ENCODE assay signal across 7 cellular contexts in the genomic region with DNA sequence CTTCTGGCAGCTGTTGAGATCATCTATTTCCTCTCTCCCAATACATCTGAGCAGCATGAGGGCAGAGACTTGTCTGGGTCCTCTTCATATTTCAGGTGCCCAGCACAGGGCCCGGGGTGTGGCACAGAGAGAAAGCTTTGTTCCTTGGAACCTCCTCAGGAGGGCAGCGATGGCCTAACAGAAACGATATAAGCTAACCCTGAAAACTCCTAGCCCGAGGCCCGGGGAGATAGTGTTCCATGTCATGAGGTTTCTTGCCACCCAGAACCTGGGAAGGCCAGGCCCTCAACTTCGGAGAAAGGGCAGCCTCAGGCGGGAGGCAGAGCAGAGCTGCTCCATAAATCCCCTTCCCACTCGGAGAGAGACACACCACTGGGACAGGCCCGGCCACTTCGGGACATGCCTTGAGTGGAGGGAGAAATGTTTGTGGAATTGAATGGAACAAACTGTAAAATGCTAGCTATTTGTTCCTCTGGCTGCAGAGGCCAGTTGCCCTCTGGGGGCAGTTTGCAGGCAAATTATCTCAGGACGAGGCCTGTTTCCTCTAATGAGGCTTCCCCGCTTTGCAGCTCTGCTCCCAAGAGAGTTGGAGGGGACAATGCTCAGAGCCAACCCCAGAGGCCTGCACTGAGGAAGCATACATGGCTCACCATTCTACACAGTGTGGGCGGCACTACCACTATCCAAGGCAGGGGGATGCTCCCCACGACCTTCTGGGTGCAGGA. TPM values are rescaled to one million over a fixed set of nuclear protein-coding genes. Genes with fewer than 3 reads are reported as not detected.
DNase-seq lines count a peak whose midpoint lies in the region; ATAC-seq and TF ChIP-seq lines count a peak whose summit lies in the region.

No MANE protein-coding gene starts in this region.

- H3K4me1 Mint-ChIP-seq in GM23338 (peaks cover 89% of the 10 kb centered on the region), endothelial cell (ENCODE audit: unreplicated experiment) (peaks cover 92% of the 10 kb centered on the region)

- H3K4me3 Mint-ChIP-seq in GM23338 (no peak overlapping the region), endothelial cell (ENCODE audit: unreplicated experiment) (peak overlapping the region; percentile 78)

- H3K36me3 ChIP-seq in GM23338 (ENCODE audit: insufficient read depth) = no peaks in the 10 kb centered on the region
- no peaks in the 10 kb centered on the region for H3K36me3 ChIP-seq in psoas muscle (ENCODE audit: insufficient read depth in 1 of 2, low read depth in 1 of 2)

- DNase-seq in GM23338 (ENCODE audit: low spot score) = no peak
- DNase-seq in OCI-M1 (lab: John Stamatoyannopoulos, UW) = peak; percentile 86
- no peak for DNase-seq in endothelial cell (ENCODE audit: low spot score)
- no peak for DNase-seq in psoas muscle
- no peak for DNase-seq in NCI-H2081 (lab: John Stamatoyannopoulos, UW)
- DNase-seq in NCI-H446 treated with DMSO at 0.1 percent for 48 hours (lab: John Stamatoyannopoulos, UW) = no peak

- intact Hi-C loops in psoas muscle (cut with DNase I) = no loop called here

- 45 to 55% (median 51%) methylated on average over 14 of the region's 14 CpGs for WGBS in psoas muscle, 3 donors

- peak overlapping the region; percentile 94 for H3K27ac Mint-ChIP-seq in GM23338
- peak overlapping the region; percentile 91 for H3K27ac Mint-ChIP-seq in endothelial cell (ENCODE audit: unreplicated experiment)

- ATAC-seq in GM23338 (peak; percentile 11), psoas muscle (peak in 2 of 4 donors; percentile 8 to 32), GM18870 (IDR thresholded peaks at IDR 0.05; ENCODE audit: unreplicated experiment) (no peak)

- H3K27me3 Mint-ChIP-seq in GM23338 (ENCODE audit: insufficient read depth, low read depth, poor library complexity) (peaks cover 15% of the 10 kb centered on the region), endothelial cell (ENCODE audit: unreplicated experiment) (peaks cover 13% of the 10 kb centered on the region)

- TF ChIP-seq CTCF in GM23338 (conservative IDR thresholded peaks at IDR 0.05; ENCODE audit: low read depth in 2 of 2) (peak in 1 of 2 experiments; percentile 36; a peak in 2 of 4 replicates), endothelial cell (IDR thresholded peaks at IDR 0.05; ENCODE audit: unreplicated experiment) (no peak), psoas muscle (IDR thresholded peaks at IDR 0.05) (no peak)

- H3F3A ChIP-seq in GM23338 (replicated peaks; ENCODE audit: low read depth) = 0 out of 2 replicates have a peak, but pooled peaks cover 2% of the 10 kb centered on the region

- H3K27me3 ChIP-seq in GM23338 (ENCODE audit: insufficient read depth) (no peaks in the 10 kb centered on the region), psoas muscle (ENCODE audit: insufficient read depth in 3 of 3, low read length in 2 of 3) (no peaks in the 10 kb centered on the region)

- no peaks in the 10 kb centered on the region for H4K20me1 ChIP-seq in GM23338 (replicated peaks; ENCODE audit: insufficient read depth)

- H3K36me3 Mint-ChIP-seq in GM23338 (ENCODE audit: low read depth) (peaks cover 25% of the 10 kb centered on the region), endothelial cell (ENCODE audit: low read depth, unreplicated experiment) (peaks cover 22% of the 10 kb centered on the region)

- H2AFZ ChIP-seq in GM23338 = 0 out of 2 replicates have a peak overlapping the region, but pooled peaks have one; percentile 7

- H3K27ac ChIP-seq in GM23338 (ENCODE audit: low read depth) (no peak overlapping the region), psoas muscle (peak overlapping the region; percentile 53)

- H3K4me1 ChIP-seq in GM23338 (ENCODE audit: insufficient read depth) (peaks cover 50% of the 10 kb centered on the region), psoas muscle (peaks cover 16% of the 10 kb centered on the region)

- no peak overlapping the region for H3K4me3 ChIP-seq in GM23338
- no peak overlapping the region for H3K4me3 ChIP-seq in psoas muscle

- no peaks in the 10 kb centered on the region for H3K9me3 ChIP-seq in psoas muscle

- H3K79me2 ChIP-seq in GM23338 (replicated peaks; ENCODE audit: insufficient read depth) = no peaks in the 10 kb centered on the region

- no peaks in the 10 kb centered on the region; the same call in 2 of the 3 replicates for H3K9me3 Mint-ChIP-seq in GM23338
- no peaks in the 10 kb centered on the region for H3K9me3 Mint-ChIP-seq in endothelial cell (ENCODE audit: unreplicated experiment)

- peak overlapping the region; percentile 57; the same call in 1 of the 2 replicates for H3K4me2 ChIP-seq in GM23338

- H3K9me2 ChIP-seq in GM23338 (ENCODE audit: insufficient read depth) = no peaks in the 10 kb centered on the region

TF ChIP-seq in GM23338, 12 proteins besides CTCF, POLR2A, EP300 and RAD21 (continues in another document):
- TF ChIP-seq EZH2phosphoT487 (IDR thresholded peaks at IDR 0.05; ENCODE audit: unreplicated experiment) = no peak
- TF ChIP-seq, protein P1, sequence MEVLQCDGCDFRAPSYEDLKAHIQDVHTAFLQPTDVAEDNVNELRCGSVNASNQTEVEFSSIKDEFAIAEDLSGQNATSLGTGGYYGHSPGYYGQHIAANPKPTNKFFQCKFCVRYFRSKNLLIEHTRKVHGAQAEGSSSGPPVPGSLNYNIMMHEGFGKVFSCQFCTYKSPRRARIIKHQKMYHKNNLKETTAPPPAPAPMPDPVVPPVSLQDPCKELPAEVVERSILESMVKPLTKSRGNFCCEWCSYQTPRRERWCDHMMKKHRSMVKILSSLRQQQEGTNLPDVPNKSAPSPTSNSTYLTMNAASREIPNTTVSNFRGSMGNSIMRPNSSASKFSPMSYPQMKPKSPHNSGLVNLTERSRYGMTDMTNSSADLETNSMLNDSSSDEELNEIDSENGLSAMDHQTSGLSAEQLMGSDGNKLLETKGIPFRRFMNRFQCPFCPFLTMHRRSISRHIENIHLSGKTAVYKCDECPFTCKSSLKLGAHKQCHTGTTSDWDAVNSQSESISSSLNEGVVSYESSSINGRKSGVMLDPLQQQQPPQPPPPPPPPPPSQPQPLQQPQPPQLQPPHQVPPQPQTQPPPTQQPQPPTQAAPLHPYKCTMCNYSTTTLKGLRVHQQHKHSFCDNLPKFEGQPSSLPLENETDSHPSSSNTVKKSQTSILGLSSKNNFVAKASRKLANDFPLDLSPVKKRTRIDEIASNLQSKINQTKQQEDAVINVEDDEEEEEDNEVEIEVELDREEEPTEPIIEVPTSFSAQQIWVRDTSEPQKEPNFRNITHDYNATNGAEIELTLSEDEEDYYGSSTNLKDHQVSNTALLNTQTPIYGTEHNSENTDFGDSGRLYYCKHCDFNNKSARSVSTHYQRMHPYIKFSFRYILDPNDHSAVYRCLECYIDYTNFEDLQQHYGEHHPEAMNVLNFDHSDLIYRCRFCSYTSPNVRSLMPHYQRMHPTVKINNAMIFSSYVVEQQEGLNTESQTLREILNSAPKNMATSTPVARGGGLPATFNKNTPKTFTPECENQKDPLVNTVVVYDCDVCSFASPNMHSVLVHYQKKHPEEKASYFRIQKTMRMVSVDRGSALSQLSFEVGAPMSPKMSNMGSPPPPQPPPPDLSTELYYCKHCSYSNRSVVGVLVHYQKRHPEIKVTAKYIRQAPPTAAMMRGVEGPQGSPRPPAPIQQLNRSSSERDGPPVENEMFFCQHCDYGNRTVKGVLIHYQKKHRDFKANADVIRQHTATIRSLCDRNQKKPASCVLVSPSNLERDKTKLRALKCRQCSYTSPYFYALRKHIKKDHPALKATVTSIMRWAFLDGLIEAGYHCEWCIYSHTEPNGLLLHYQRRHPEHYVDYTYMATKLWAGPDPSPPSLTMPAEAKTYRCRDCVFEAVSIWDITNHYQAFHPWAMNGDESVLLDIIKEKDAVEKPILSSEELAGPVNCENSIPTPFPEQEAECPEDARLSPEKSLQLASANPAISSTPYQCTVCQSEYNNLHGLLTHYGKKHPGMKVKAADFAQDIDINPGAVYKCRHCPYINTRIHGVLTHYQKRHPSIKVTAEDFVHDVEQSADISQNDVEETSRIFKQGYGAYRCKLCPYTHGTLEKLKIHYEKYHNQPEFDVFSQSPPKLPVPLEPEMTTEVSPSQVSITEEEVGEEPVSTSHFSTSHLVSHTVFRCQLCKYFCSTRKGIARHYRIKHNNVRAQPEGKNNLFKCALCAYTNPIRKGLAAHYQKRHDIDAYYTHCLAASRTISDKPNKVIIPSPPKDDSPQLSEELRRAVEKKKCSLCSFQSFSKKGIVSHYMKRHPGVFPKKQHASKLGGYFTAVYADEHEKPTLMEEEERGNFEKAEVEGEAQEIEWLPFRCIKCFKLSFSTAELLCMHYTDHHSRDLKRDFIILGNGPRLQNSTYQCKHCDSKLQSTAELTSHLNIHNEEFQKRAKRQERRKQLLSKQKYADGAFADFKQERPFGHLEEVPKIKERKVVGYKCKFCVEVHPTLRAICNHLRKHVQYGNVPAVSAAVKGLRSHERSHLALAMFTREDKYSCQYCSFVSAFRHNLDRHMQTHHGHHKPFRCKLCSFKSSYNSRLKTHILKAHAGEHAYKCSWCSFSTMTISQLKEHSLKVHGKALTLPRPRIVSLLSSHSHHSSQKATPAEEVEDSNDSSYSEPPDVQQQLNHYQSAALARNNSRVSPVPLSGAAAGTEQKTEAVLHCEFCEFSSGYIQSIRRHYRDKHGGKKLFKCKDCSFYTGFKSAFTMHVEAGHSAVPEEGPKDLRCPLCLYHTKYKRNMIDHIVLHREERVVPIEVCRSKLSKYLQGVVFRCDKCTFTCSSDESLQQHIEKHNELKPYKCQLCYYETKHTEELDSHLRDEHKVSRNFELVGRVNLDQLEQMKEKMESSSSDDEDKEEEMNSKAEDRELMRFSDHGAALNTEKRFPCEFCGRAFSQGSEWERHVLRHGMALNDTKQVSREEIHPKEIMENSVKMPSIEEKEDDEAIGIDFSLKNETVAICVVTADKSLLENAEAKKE (CRISPR knock-in tag; IDR thresholded peaks at IDR 0.05) = no peak
- TF ChIP-seq ZNF114 (CRISPR knock-in tag; IDR thresholded peaks at IDR 0.05) = no peak
- TF ChIP-seq ZNF331 (CRISPR knock-in tag; IDR thresholded peaks at IDR 0.05; ENCODE audit: low read depth) = no peak
- TF ChIP-seq STAT1 (IDR thresholded peaks at IDR 0.05; ENCODE audit: unreplicated experiment) = no peak
- TF ChIP-seq JUNB (IDR thresholded peaks at IDR 0.05; ENCODE audit: unreplicated experiment) = no peak

RNA-seq across cellular contexts. Expression of a gene that starts 11.6 kb away (rescaled TPM):
- 11.1 and 17.0 TPM in 2 replicates for total RNA-seq in GM23338 (2014; rRNA removed; shearing (Covaris generic))
- polyA plus RNA-seq in GM23338 (2016; fragmentation: Nextera tagmentation; extraction: Ambion mirVana) (5.8 and 6.3 TPM in 2 replicates), psoas muscle (1 to 10 TPM; 3.6 to 3.8 (median 3.8) TPM)
- total RNA-seq in endothelial cell (ENCODE audit: unreplicated experiment) (197 TPM), psoas muscle (10 to 100 TPM in 1 of 4 donors, 1 to 10 TPM in 3; 7.4 to 17.3 (median 9.0) TPM)

RNA-seq across cellular contexts. Expression of a gene that starts 59.5 kb away (rescaled TPM):
- 1,200 and 1,745 TPM in 2 replicates for total RNA-seq in GM23338 (2014; rRNA removed; shearing (Covaris generic))
- polyA plus RNA-seq in GM23338 (2016; fragmentation: Nextera tagmentation; extraction: Ambion mirVana) (2,793 and 2,848 TPM in 2 replicates), psoas muscle (1,000 to 10,000 TPM; 1,619 to 2,132 (median 1,802) TPM)
- total RNA-seq in endothelial cell (ENCODE audit: unreplicated experiment) (3,784 TPM), psoas muscle (1,000 to 10,000 TPM in 2 of 4 donors, 100 to 1,000 TPM in 2; 807 to 1,216 (median 929) TPM)

Comparison
In these comparisons a context has a peak if more than half of its experiments do, and no peak if none do; other contexts are left out.
1. RNA of a gene that starts 11.6 kb away (total RNA-seq): 197 TPM in endothelial cell (single experiment); 11.1 to 17.0 TPM in GM23338 and 7.4 to 17.3 TPM in psoas muscle; every median in the first group is over 10 times any median in the second.